ENCODE assay signal across 28 cellular contexts in the genomic region with DNA sequence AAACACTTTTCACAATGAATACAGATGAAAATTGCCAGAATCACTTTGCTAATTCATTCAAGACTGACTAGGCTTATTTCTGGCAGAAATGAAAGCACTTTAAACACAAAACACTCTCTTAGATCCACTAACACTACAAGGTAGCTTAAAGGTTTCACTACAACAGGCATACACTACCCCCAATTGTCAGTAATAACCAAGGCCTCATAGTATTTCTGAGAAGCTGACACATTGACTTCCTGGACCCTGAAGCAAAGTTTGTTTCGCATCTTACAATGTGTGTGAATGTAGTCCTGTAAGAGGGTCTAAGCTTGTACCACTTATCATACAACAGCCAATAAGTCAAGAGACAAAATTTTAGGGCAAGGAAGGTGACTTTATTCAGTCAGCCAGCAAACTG.
"Had no signal": no experiment of that assay in that cellular context is flagged by ENCODE, and none has a peak within 500 bp of the region (broad histone marks: within the 10 kb centered on the region; RNA-seq: fewer than 3 reads in every experiment).

No MANE protein-coding gene starts in this region.

- H3K27ac ChIP-seq: neural progenitor cell, ovary, parathyroid adenoma, psoas muscle, right lobe of liver, sigmoid colon, stomach, thoracic aorta, thyroid gland, tibial nerve, upper lobe of left lung, vagina had no signal

- H3K9ac ChIP-seq: neural progenitor cell, parathyroid adenoma had no signal

- H3K27ac Mint-ChIP-seq: natural killer cell; nephron; neural progenitor cell; progenitor cell of endocrine pancreas; stimulated activated effector memory CD8-positive, alpha-beta T cell treated with anti-CD3 and anti-CD28 coated beads, Interleukin-12 subunit alpha, Interleukin-12 subunit beta, amount 100 ng/mL, for 72 hours; stimulated activated naive B cell treated with anti-CD40 and anti-IgM and Interleukin-4, amounts not matched to agents 10 μg/mL and 1 μg/mL and 100 μg/mL, for 72 hours; stimulated activated naive CD8-positive, alpha-beta T cell treated with anti-CD3 and anti-CD28 coated beads, Interleukin-15, Interleukin-2, amounts not matched to agents 100 ng/mL and 50 ng/mL, for 24 hours had no signal

- H3K36me3 Mint-ChIP-seq: natural killer cell; neural progenitor cell; stimulated activated effector memory CD8-positive, alpha-beta T cell treated with anti-CD3 and anti-CD28 coated beads, Interleukin-12 subunit alpha, Interleukin-12 subunit beta, amount 100 ng/mL, for 72 hours; stimulated activated naive B cell treated with anti-CD40 and anti-IgM and Interleukin-4, amounts not matched to agents 10 μg/mL and 1 μg/mL and 100 μg/mL, for 72 hours had no signal

- H3K4me3 ChIP-seq: neural progenitor cell, ovary, psoas muscle, right lobe of liver, sigmoid colon, stomach, thoracic aorta, thyroid gland, tibial nerve, upper lobe of left lung, vagina had no signal

- H3K27me3 ChIP-seq: neural progenitor cell, ovary, right lobe of liver, sigmoid colon, stomach, thyroid gland, tibial nerve, upper lobe of left lung, vagina had no signal

- ATAC-seq: natural killer cell; psoas muscle; right cardiac atrium; right lobe of liver; stimulated activated effector memory CD8-positive, alpha-beta T cell treated with anti-CD3 and anti-CD28 coated beads, Interleukin-12 subunit alpha, Interleukin-12 subunit beta, amount 100 ng/mL, for 72 hours; stimulated activated naive B cell treated with anti-CD40 and anti-IgM and Interleukin-4, amounts not matched to agents 10 μg/mL and 1 μg/mL and 100 μg/mL, for 72 hours had no signal

- H3K9me3 Mint-ChIP-seq: natural killer cell; stimulated activated effector memory CD8-positive, alpha-beta T cell treated with anti-CD3 and anti-CD28 coated beads, Interleukin-12 subunit alpha, Interleukin-12 subunit beta, amount 100 ng/mL, for 72 hours; stimulated activated naive B cell treated with anti-CD40 and anti-IgM and Interleukin-4, amounts not matched to agents 10 μg/mL and 1 μg/mL and 100 μg/mL, for 72 hours; stimulated activated naive CD8-positive, alpha-beta T cell treated with anti-CD3 and anti-CD28 coated beads, Interleukin-15, Interleukin-2, amounts not matched to agents 100 ng/mL and 50 ng/mL, for 24 hours had no signal

- H3K79me2 ChIP-seq: parathyroid adenoma had no signal

- H3K4me1 Mint-ChIP-seq: natural killer cell; nephron; neural progenitor cell; stimulated activated effector memory CD8-positive, alpha-beta T cell treated with anti-CD3 and anti-CD28 coated beads, Interleukin-12 subunit alpha, Interleukin-12 subunit beta, amount 100 ng/mL, for 72 hours; stimulated activated naive B cell treated with anti-CD40 and anti-IgM and Interleukin-4, amounts not matched to agents 10 μg/mL and 1 μg/mL and 100 μg/mL, for 72 hours had no signal

- H3K4me1 ChIP-seq: neural progenitor cell, parathyroid adenoma, psoas muscle, right lobe of liver, sigmoid colon, stomach, thyroid gland, tibial nerve, upper lobe of left lung, vagina had no signal

- H2AFZ ChIP-seq: neural progenitor cell, parathyroid adenoma had no signal

- H3K36me3 ChIP-seq: neural progenitor cell, ovary, right lobe of liver, sigmoid colon, stomach, thoracic aorta, thyroid gland, tibial nerve, upper lobe of left lung, vagina had no signal

- H3K4me2 ChIP-seq: neural progenitor cell had no signal

- H3K9me3 ChIP-seq: ovary, psoas muscle, right lobe of liver, sigmoid colon, stomach, thoracic aorta, thyroid gland, tibial nerve, upper lobe of left lung, vagina had no signal

- H3K4me3 Mint-ChIP-seq: natural killer cell; nephron; neural progenitor cell; stimulated activated effector memory CD8-positive, alpha-beta T cell treated with anti-CD3 and anti-CD28 coated beads, Interleukin-12 subunit alpha, Interleukin-12 subunit beta, amount 100 ng/mL, for 72 hours; stimulated activated naive B cell treated with anti-CD40 and anti-IgM and Interleukin-4, amounts not matched to agents 10 μg/mL and 1 μg/mL and 100 μg/mL, for 72 hours; stimulated activated naive CD8-positive, alpha-beta T cell treated with anti-CD3 and anti-CD28 coated beads, Interleukin-15, Interleukin-2, amounts not matched to agents 100 ng/mL and 50 ng/mL, for 24 hours had no signal

- DNase-seq: natural killer cell; occipital lobe; ovary; posterior cingulate gyrus; psoas muscle; right cardiac atrium; right lobe of liver; sigmoid colon; small intestine; stimulated activated CD4-positive, alpha-beta T cell treated with anti-CD3 and anti-CD28 coated beads, Interleukin-15, amount 100 ng/mL, for 24 hours; stimulated activated CD4-positive, alpha-beta T cell treated with anti-CD3 and anti-CD28 coated beads, Interleukin-2, amount 100 ng/mL, for 24 hours; stimulated activated CD4-positive, alpha-beta T cell treated with anti-CD3 and anti-CD28 coated beads, Interleukin-2, amount 100 ng/mL, for 48 hours; stimulated activated CD4-positive, alpha-beta T cell treated with anti-CD3 and anti-CD28 coated beads, Interleukin-4, amount 100 ng/mL, for 24 hours; stimulated activated naive B cell treated with anti-CD40 and anti-IgM and Interleukin-4, amounts not matched to agents 10 μg/mL and 1 μg/mL and 100 μg/mL, for 72 hours; stimulated activated naive CD4-positive, alpha-beta T cell treated with Interleukin-2 at 50 U/mL for 16 hours; stomach; thyroid gland; trophoblast cell; upper lobe of left lung had no signal

- H3K27me3 Mint-ChIP-seq: progenitor cell of endocrine pancreas; stimulated activated naive B cell treated with anti-CD40 and anti-IgM and Interleukin-4, amounts not matched to agents 10 μg/mL and 1 μg/mL and 100 μg/mL, for 72 hours; stimulated activated naive CD8-positive, alpha-beta T cell treated with anti-CD3 and anti-CD28 coated beads, Interleukin-15, Interleukin-2, amounts not matched to agents 100 ng/mL and 50 ng/mL, for 24 hours had no signal
